ENCODE assay signal across 17 cellular contexts in genomic region chr10:81031774-81032173, GRCh38.
DNase-seq lines count a peak whose midpoint lies in the region; ATAC-seq, FAIRE-seq and TF ChIP-seq lines count a peak whose summit lies in the region.
"Had no signal": no experiment of that assay in that cellular context is flagged by ENCODE, and none has a peak within 500 bp of the region (broad histone marks: within the 10 kb centered on the region; RNA-seq: fewer than 3 reads in every experiment).

No MANE protein-coding gene starts in this region.

- no peak overlapping the region for H3K27ac ChIP-seq in esophagus squamous epithelium
- H3K27ac ChIP-seq in Karpas-422 (ENCODE audit: low read length): no peak overlapping the region
- H3K27ac ChIP-seq: 22Rv1, sigmoid colon, SJSA1 had no signal

- H3K4me2 ChIP-seq in Karpas-422 (ENCODE audit: low read depth, low read length, poor library complexity, severe bottlenecking): no peak overlapping the region

- H3K4me3 ChIP-seq in esophagus squamous epithelium: no peak overlapping the region
- no peak overlapping the region for H3K4me3 ChIP-seq in Karpas-422 (ENCODE audit: low read length)
- H3K4me3 ChIP-seq: sigmoid colon, SJSA1 had no signal

- no peak for TF ChIP-seq CTCF in GM10248 (IDR thresholded peaks at IDR 0.05; ENCODE audit: control extremely low read depth, extremely low read depth, low read depth, missing control alignments)
- TF ChIP-seq CTCF in esophagus squamous epithelium (IDR thresholded peaks at IDR 0.05): no peak

- no peaks in the 10 kb centered on the region for H3K27me3 Mint-ChIP-seq in activated T-helper 1 cell treated with anti-CD3 and anti-CD28 coated beads, Interleukin-12 subunit alpha, Interleukin-12 subunit beta, Interleukin-2, Interleukin-4 antibody, amounts not matched to agents 30 ng/mL and 10 ng/mL and 1 ng/mL, durations not matched to agents 14 hours and 24 hours and 36 hours (ENCODE audit: insufficient read depth)

- peak; percentile 44 for DNase-seq in GM10248 (ENCODE audit: extremely low spot score)
- no peak for DNase-seq in GM19239 (ENCODE audit: insufficient read length, low spot score)
- DNase-seq in esophagus squamous epithelium (lab: John Stamatoyannopoulos, UW): no peak
- DNase-seq in Karpas-422: no peak
- no peak for DNase-seq in activated T-helper 1 cell treated with anti-CD3 and anti-CD28 coated beads, Interleukin-12 subunit alpha, Interleukin-12 subunit beta, Interleukin-2, Interleukin-4 antibody, amounts not matched to agents 30 ng/mL and 10 ng/mL and 1 ng/mL, durations not matched to agents 14 hours and 24 hours and 36 hours (ENCODE audit: low spot score)
- DNase-seq in glomerular visceral epithelial cell (ENCODE audit: extremely low spot score): no peak
- DNase-seq: activated CD4-positive, CD25-positive, alpha-beta regulatory T cell treated with anti-CD3 and anti-CD28 coated beads, Interleukin-2, amount 50 U/mL, for 72 hours; endodermal cell; left cardiac atrium; natural killer cell; NCI-H526 treated with DMSO at 0.1 percent for 48 hours; sigmoid colon; substantia nigra had no signal

- H3K4me1 ChIP-seq in esophagus squamous epithelium: no peaks in the 10 kb centered on the region
- H3K4me1 ChIP-seq in Karpas-422 (ENCODE audit: low read length): no peaks in the 10 kb centered on the region
- H3K4me1 ChIP-seq: sigmoid colon, SJSA1 had no signal

- 44 to 91% methylated on average over 1 of the region's 1 CpG for WGBS in esophagus squamous epithelium, 2 donors

- ATAC-seq in GM21786 (IDR thresholded peaks at IDR 0.05; ENCODE audit: unreplicated experiment): peak; percentile 73
- ATAC-seq in HG03103 (IDR thresholded peaks at IDR 0.05; ENCODE audit: low read depth, unreplicated experiment): peak; percentile 65
- ATAC-seq: left cardiac atrium, natural killer cell had no signal

- H3K36me3 Mint-ChIP-seq in activated T-helper 1 cell treated with anti-CD3 and anti-CD28 coated beads, Interleukin-12 subunit alpha, Interleukin-12 subunit beta, Interleukin-2, Interleukin-4 antibody, amounts not matched to agents 30 ng/mL and 10 ng/mL and 1 ng/mL, durations not matched to agents 14 hours and 24 hours and 36 hours (ENCODE audit: low read depth): no peaks in the 10 kb centered on the region

- no peaks in the 10 kb centered on the region for H3K9me3 Mint-ChIP-seq in activated T-helper 1 cell treated with anti-CD3 and anti-CD28 coated beads, Interleukin-12 subunit alpha, Interleukin-12 subunit beta, Interleukin-2, Interleukin-4 antibody, amounts not matched to agents 30 ng/mL and 10 ng/mL and 1 ng/mL, durations not matched to agents 14 hours and 24 hours and 36 hours

- H2AFZ ChIP-seq in Karpas-422 (ENCODE audit: low read length): no peak overlapping the region

- H3K27ac Mint-ChIP-seq in activated T-helper 1 cell treated with anti-CD3 and anti-CD28 coated beads, Interleukin-12 subunit alpha, Interleukin-12 subunit beta, Interleukin-2, Interleukin-4 antibody, amounts not matched to agents 30 ng/mL and 10 ng/mL and 1 ng/mL, durations not matched to agents 14 hours and 24 hours and 36 hours: no peak overlapping the region
- H3K27ac Mint-ChIP-seq: endodermal cell, natural killer cell had no signal

- H3K27me3 ChIP-seq in esophagus squamous epithelium (no peaks in the 10 kb centered on the region), Karpas-422 (ENCODE audit: low read length) (no peaks in the 10 kb centered on the region)
- H3K27me3 ChIP-seq: sigmoid colon, SJSA1 had no signal

- H3K79me2 ChIP-seq in Karpas-422 (ENCODE audit: low read length): no peaks in the 10 kb centered on the region

- H4K20me1 ChIP-seq in Karpas-422 (ENCODE audit: insufficient read depth, low read depth, low read length): no peaks in the 10 kb centered on the region

- TF ChIP-seq POLR2A in esophagus squamous epithelium (IDR thresholded peaks at IDR 0.05): no peak

- no peaks in the 10 kb centered on the region for H3K36me3 ChIP-seq in esophagus squamous epithelium
- no peaks in the 10 kb centered on the region for H3K36me3 ChIP-seq in Karpas-422 (ENCODE audit: insufficient read depth, low read length)
- H3K36me3 ChIP-seq: sigmoid colon, SJSA1 had no signal

- H3K9me2 ChIP-seq in Karpas-422 (replicated peaks; ENCODE audit: insufficient read depth, low read length): no peaks in the 10 kb centered on the region

- no peak overlapping the region for H3K4me3 Mint-ChIP-seq in activated T-helper 1 cell treated with anti-CD3 and anti-CD28 coated beads, Interleukin-12 subunit alpha, Interleukin-12 subunit beta, Interleukin-2, Interleukin-4 antibody, amounts not matched to agents 30 ng/mL and 10 ng/mL and 1 ng/mL, durations not matched to agents 14 hours and 24 hours and 36 hours
- H3K4me3 Mint-ChIP-seq: endodermal cell, natural killer cell had no signal

- H3K9me3 ChIP-seq in esophagus squamous epithelium (no peaks in the 10 kb centered on the region), Karpas-422 (ENCODE audit: low read length) (no peaks in the 10 kb centered on the region; the same call in 1 of the 2 replicates)
- H3K9me3 ChIP-seq: sigmoid colon, SJSA1 had no signal

- H3K4me1 Mint-ChIP-seq in activated T-helper 1 cell treated with anti-CD3 and anti-CD28 coated beads, Interleukin-12 subunit alpha, Interleukin-12 subunit beta, Interleukin-2, Interleukin-4 antibody, amounts not matched to agents 30 ng/mL and 10 ng/mL and 1 ng/mL, durations not matched to agents 14 hours and 24 hours and 36 hours (ENCODE audit: low read depth): no peaks in the 10 kb centered on the region
- H3K4me1 Mint-ChIP-seq: endodermal cell, natural killer cell had no signal

- intact Hi-C loops in esophagus squamous epithelium (cut with DNase I): no loop called here
- intact Hi-C loops in activated T-helper 1 cell treated with anti-CD3 and anti-CD28 coated beads, Interleukin-12 subunit alpha, Interleukin-12 subunit beta, Interleukin-2, Interleukin-4 antibody, amounts not matched to agents 30 ng/mL and 10 ng/mL and 1 ng/mL, durations not matched to agents 14 hours and 24 hours and 36 hours (cut with micrococcal nuclease): no loop called here

- H3K9ac ChIP-seq in Karpas-422 (ENCODE audit: low read length): no peak overlapping the region

- FAIRE-seq in GM19239 (lab: Jason Lieb, UNC): peak; percentile 90

- POLR2A ChIA-PET in GM10248 (lab: Yijun Ruan, JAX): no interaction called here

- CTCF ChIA-PET in GM10248 (lab: Yijun Ruan, JAX): interaction anchor here (1.7 kb wide), 1 partner anchor 13 kb away, joined by 5 read pairs; no protein-coding TSS in a partner anchor
